In the genomic region with DNA sequence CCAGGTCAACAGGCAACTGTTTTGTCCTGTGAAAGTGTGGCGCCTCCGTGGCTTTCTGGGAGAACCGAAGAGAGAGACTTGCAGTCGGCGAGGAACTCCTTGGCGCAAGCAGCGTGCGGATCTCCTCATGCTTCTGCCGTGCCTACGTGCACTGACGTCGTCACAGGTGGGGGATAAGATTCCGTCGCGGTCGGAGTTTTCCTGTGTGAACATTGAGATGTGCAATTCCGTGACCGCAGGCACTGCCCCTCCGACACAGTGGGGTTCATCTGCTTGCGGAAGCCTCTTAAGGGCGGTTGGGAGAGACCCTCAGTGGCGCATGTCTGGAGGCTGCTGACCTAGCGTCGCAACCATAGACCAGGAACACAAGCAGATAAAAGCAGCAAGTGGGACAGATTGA, we compare ENCODE assay signal across 26 cellular contexts.
DNase-seq lines count a peak whose midpoint lies in the region; ATAC-seq and TF ChIP-seq lines count a peak whose summit lies in the region.
"Had no signal": no experiment of that assay in that cellular context is flagged by ENCODE, and none has a peak within 500 bp of the region (broad histone marks: within the 10 kb centered on the region; RNA-seq: fewer than 3 reads in every experiment).

No MANE protein-coding gene starts in this region.

- no peaks in the 10 kb centered on the region for H3K27me3 ChIP-seq in DOHH2 (ENCODE audit: control insufficient read depth, low read length)
- no peaks in the 10 kb centered on the region for H3K27me3 ChIP-seq in naive thymus-derived CD4-positive, alpha-beta T cell (ENCODE audit: control insufficient read depth in 2 of 2, insufficient read depth in 2 of 2, low read length in 2 of 2)
- H3K27me3 ChIP-seq: foreskin keratinocyte, neural progenitor cell, tibial artery had no signal

- H3K4me1 Mint-ChIP-seq in T-helper 2 cell treated with Interferon-gamma antibody and Interleukin-4, amounts not matched to agents 5 μg/mL and 100 μg/mL, for 36 hours (ENCODE audit: low read depth): peaks cover 74% of the 10 kb centered on the region
- H3K4me1 Mint-ChIP-seq in activated CD8-positive, alpha-beta T cell treated with anti-CD3 and anti-CD28 coated beads for 36 hours (ENCODE audit: low read depth): peaks cover 83% of the 10 kb centered on the region
- H3K4me1 Mint-ChIP-seq in naive thymus-derived CD4-positive, alpha-beta T cell: peaks cover 35 to 93% (median 80%) of the 10 kb centered on the region in 7 donors

- no peaks in the 10 kb centered on the region for H3K9me3 ChIP-seq in DOHH2 (ENCODE audit: control insufficient read depth, insufficient read depth, low read length)
- H3K9me3 ChIP-seq in naive thymus-derived CD4-positive, alpha-beta T cell (ENCODE audit: control insufficient read depth in 2 of 3, low read length in 3 of 3): no peaks in the 10 kb centered on the region
- H3K9me3 ChIP-seq: mucosa of descending colon, tibial artery had no signal

- ATAC-seq in activated CD8-positive, alpha-beta T cell treated with anti-CD3 and anti-CD28 coated beads for 36 hours: no peak
- ATAC-seq in naive thymus-derived CD4-positive, alpha-beta T cell: no peak
- ATAC-seq in GM19463 (IDR thresholded peaks at IDR 0.05; ENCODE audit: unreplicated experiment) (no peak), HG03439 (IDR thresholded peaks at IDR 0.05; ENCODE audit: unreplicated experiment) (no peak)
- ATAC-seq: foreskin keratinocyte, GM12878, mucosa of descending colon had no signal

- peaks cover 39% of the 10 kb centered on the region for H3K36me3 ChIP-seq in DOHH2 (ENCODE audit: control insufficient read depth, low read length)
- H3K36me3 ChIP-seq in naive thymus-derived CD4-positive, alpha-beta T cell (ENCODE audit: control insufficient read depth in 2 of 3, insufficient read depth in 3 of 3, low read length in 3 of 3): peaks cover 0 to 14% (median 0%) of the 10 kb centered on the region in 3 experiments
- H3K36me3 ChIP-seq: neural progenitor cell had no signal

- peak overlapping the region; percentile 99 for H3K4me2 ChIP-seq in DOHH2 (ENCODE audit: low read length)
- H3K4me2 ChIP-seq: KMS-11 had no signal

- peak overlapping the region; percentile 100 for H3K27ac ChIP-seq in DOHH2 (ENCODE audit: low read depth, low read length)
- no peak overlapping the region for H3K27ac ChIP-seq in naive thymus-derived CD4-positive, alpha-beta T cell (ENCODE audit: low read depth, low read length)
- H3K27ac ChIP-seq: foreskin keratinocyte, KMS-11, neural progenitor cell, SK-N-MC, tibial artery had no signal

- POLR2A ChIA-PET in activated CD8-positive, alpha-beta T cell treated with anti-CD3 and anti-CD28 coated beads for 36 hours (lab: Charles Lee): no interaction called here
- POLR2A ChIA-PET in naive thymus-derived CD4-positive, alpha-beta T cell (lab: Charles Lee): interaction anchor here (1.1 to 4.2 kb wide), 7 partner anchors 11 to 116 kb away, joined by 3 to 19 read pairs (median 5); no protein-coding TSS in a partner anchor

- H3K4me3 Mint-ChIP-seq in T-helper 2 cell treated with Interferon-gamma antibody and Interleukin-4, amounts not matched to agents 5 μg/mL and 100 μg/mL, for 36 hours: no peak overlapping the region
- no peak overlapping the region for H3K4me3 Mint-ChIP-seq in activated CD8-positive, alpha-beta T cell treated with anti-CD3 and anti-CD28 coated beads for 36 hours
- H3K4me3 Mint-ChIP-seq in naive thymus-derived CD4-positive, alpha-beta T cell: no peak overlapping the region
- H3K4me3 Mint-ChIP-seq: neural progenitor cell had no signal

- DNase-seq in T-helper 2 cell treated with Interferon-gamma antibody and Interleukin-4, amounts not matched to agents 5 μg/mL and 100 μg/mL, for 36 hours (ENCODE audit: low spot score): no peak
- DNase-seq in T-helper 2 cell (no peak), AG08396 (ENCODE audit: low spot score) (no peak)
- no peak for DNase-seq in activated CD8-positive, alpha-beta T cell treated with anti-CD3 and anti-CD28 coated beads for 36 hours
- DNase-seq in naive thymus-derived CD4-positive, alpha-beta T cell: no peak
- DNase-seq: 8988T; activated CD4-positive, CD25-positive, alpha-beta regulatory T cell; activated gamma-delta T cell; DMS79; foreskin keratinocyte; hippocampal formation; mucosa of descending colon; NCI-H187; NCI-H526; stimulated activated CD4-positive, alpha-beta T cell treated with anti-CD3 and anti-CD28 coated beads, Interleukin-4, amount 100 ng/mL, for 1 hour; stimulated activated naive CD4-positive, alpha-beta T cell treated with Interleukin-2 at 50 U/mL for 16 hours; T1000 had no signal

- H3K36me3 Mint-ChIP-seq in T-helper 2 cell treated with Interferon-gamma antibody and Interleukin-4, amounts not matched to agents 5 μg/mL and 100 μg/mL, for 36 hours (ENCODE audit: low read depth): peaks cover 58% of the 10 kb centered on the region
- peaks cover 41% of the 10 kb centered on the region for H3K36me3 Mint-ChIP-seq in activated CD8-positive, alpha-beta T cell treated with anti-CD3 and anti-CD28 coated beads for 36 hours (ENCODE audit: low read depth)
- H3K36me3 Mint-ChIP-seq in naive thymus-derived CD4-positive, alpha-beta T cell: peaks cover 0 to 46% (median 21%) of the 10 kb centered on the region in 5 donors

- H3K4me3 ChIP-seq in DOHH2 (ENCODE audit: low read length): peak overlapping the region; percentile 78
- H3K4me3 ChIP-seq in naive thymus-derived CD4-positive, alpha-beta T cell (ENCODE audit: low read length): no peak overlapping the region
- H3K4me3 ChIP-seq: GM12878, mucosa of descending colon, neural progenitor cell, tibial artery had no signal

- peaks cover 42% of the 10 kb centered on the region for H3F3A ChIP-seq in DOHH2 (ENCODE audit: control insufficient read depth, insufficient read depth)

- TF ChIP-seq CTCF in DOHH2 (IDR thresholded peaks at IDR 0.05; ENCODE audit: low read depth, low read length, poor library complexity, severe bottlenecking): no peak
- no peak for TF ChIP-seq CTCF in activated CD8-positive, alpha-beta T cell treated with anti-CD3 and anti-CD28 coated beads for 36 hours (IDR thresholded peaks at IDR 0.05)

- H3K9me2 ChIP-seq in DOHH2 (replicated peaks; ENCODE audit: control insufficient read depth, low read length): no peaks in the 10 kb centered on the region

- no peaks in the 10 kb centered on the region for H3K27me3 Mint-ChIP-seq in T-helper 2 cell treated with Interferon-gamma antibody and Interleukin-4, amounts not matched to agents 5 μg/mL and 100 μg/mL, for 36 hours (ENCODE audit: low read depth)
- no peaks in the 10 kb centered on the region for H3K27me3 Mint-ChIP-seq in activated CD8-positive, alpha-beta T cell treated with anti-CD3 and anti-CD28 coated beads for 36 hours
- no peaks in the 10 kb centered on the region for H3K27me3 Mint-ChIP-seq in naive thymus-derived CD4-positive, alpha-beta T cell

- H4K20me1 ChIP-seq in DOHH2 (ENCODE audit: control insufficient read depth, insufficient read depth, low read depth, low read length): no peaks in the 10 kb centered on the region

- peak overlapping the region; percentile 27 for H3K27ac Mint-ChIP-seq in T-helper 2 cell treated with Interferon-gamma antibody and Interleukin-4, amounts not matched to agents 5 μg/mL and 100 μg/mL, for 36 hours
- H3K27ac Mint-ChIP-seq in activated CD8-positive, alpha-beta T cell treated with anti-CD3 and anti-CD28 coated beads for 36 hours: peak overlapping the region; percentile 22
- peak overlapping the region in 5 of 9 donors; percentile 47 to 89 (median 75) for H3K27ac Mint-ChIP-seq in naive thymus-derived CD4-positive, alpha-beta T cell

- intact Hi-C loops in activated CD8-positive, alpha-beta T cell treated with anti-CD3 and anti-CD28 coated beads for 36 hours (cut with micrococcal nuclease): no loop called here
- intact Hi-C loops in naive thymus-derived CD4-positive, alpha-beta T cell (cut with micrococcal nuclease): no loop called here

- H3K79me2 ChIP-seq in DOHH2 (ENCODE audit: control insufficient read depth, low read length): peaks cover 58% of the 10 kb centered on the region

- H3K9me3 Mint-ChIP-seq in T-helper 2 cell treated with Interferon-gamma antibody and Interleukin-4, amounts not matched to agents 5 μg/mL and 100 μg/mL, for 36 hours: no peaks in the 10 kb centered on the region
- H3K9me3 Mint-ChIP-seq in activated CD8-positive, alpha-beta T cell treated with anti-CD3 and anti-CD28 coated beads for 36 hours: no peaks in the 10 kb centered on the region
- peaks cover 0 to under 1% (median 0%) of the 10 kb centered on the region in 11 donors for H3K9me3 Mint-ChIP-seq in naive thymus-derived CD4-positive, alpha-beta T cell
- H3K9me3 Mint-ChIP-seq: HFFc6, neural progenitor cell had no signal

- CTCF ChIA-PET in activated CD8-positive, alpha-beta T cell treated with anti-CD3 and anti-CD28 coated beads for 36 hours (lab: Charles Lee): interaction anchor here (1.1 to 1.4 kb wide), 2 partner anchors 10 to 13 kb away, joined by 3 read pairs; no protein-coding TSS in a partner anchor
- CTCF ChIA-PET in naive thymus-derived CD4-positive, alpha-beta T cell (lab: Charles Lee): no interaction called here

- H3K4me1 ChIP-seq in DOHH2 (ENCODE audit: control insufficient read depth, low read length): peaks cover 98% of the 10 kb centered on the region
- peaks cover 38 to 61% of the 10 kb centered on the region in 2 donors for H3K4me1 ChIP-seq in naive thymus-derived CD4-positive, alpha-beta T cell (ENCODE audit: control insufficient read depth in 2 of 2, insufficient read depth in 2 of 2, low read length in 2 of 2)
- H3K4me1 ChIP-seq: foreskin keratinocyte had no signal

Comparison
In these comparisons a context has a peak if more than half of its experiments do, and no peak if none do; other contexts are left out.
1. H3K27ac Mint-ChIP-seq: peak in every context shown above with its lines; median percentile 75 in naive thymus-derived CD4-positive, alpha-beta T cell; 27 in T-helper 2 cell treated with Interferon-gamma antibody and Interleukin-4, amounts not matched to agents 5 μg/mL and 100 μg/mL, for 36 hours; 22 in activated CD8-positive, alpha-beta T cell treated with anti-CD3 and anti-CD28 coated beads for 36 hours.